ENCODE assay signal across 8 cellular contexts in the genomic region with DNA sequence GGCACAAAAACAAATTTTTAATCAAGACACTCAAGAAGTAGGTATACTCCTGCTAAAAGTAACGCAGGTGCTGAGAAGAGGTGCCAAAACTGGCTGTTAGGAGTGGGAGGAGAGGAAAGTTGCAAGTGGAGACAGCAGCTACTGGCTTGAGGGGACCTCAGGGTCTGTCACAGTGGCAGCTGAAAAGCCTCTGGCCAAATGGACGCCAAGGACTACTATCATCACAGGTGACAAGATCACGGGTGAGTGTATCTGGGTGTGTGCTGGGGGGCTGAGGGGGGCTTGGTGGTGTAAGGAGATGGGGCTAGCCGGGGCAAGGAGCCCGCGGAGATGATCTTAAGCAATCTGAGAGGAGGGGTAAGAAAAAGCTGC. TPM values are rescaled to one million over a fixed set of nuclear protein-coding genes. Genes with fewer than 3 reads are reported as not detected.
DNase-seq lines count a peak whose midpoint lies in the region; ATAC-seq, FAIRE-seq and TF ChIP-seq lines count a peak whose summit lies in the region.

No MANE protein-coding gene starts in this region.

- intact Hi-C loops in activated B cell treated with CpG ODN at 0.5 μM for 24 hours (cut with micrococcal nuclease), result loop anchor here (1.0 to 2.0 kb wide), 2 partner anchors 678 to 1212 kb away; a partner anchor contains a TSS

- peaks cover 21% of the 10 kb centered on the region for H3K4me1 ChIP-seq in ES-I3 (ENCODE audit: insufficient read depth, low read length)
- peaks cover 20% of the 10 kb centered on the region for H3K4me1 ChIP-seq in hepatocyte (ENCODE audit: insufficient read depth)
- peaks cover 0 to 14% of the 10 kb centered on the region in 2 donors for H3K4me1 ChIP-seq in small intestine (ENCODE audit: control insufficient read depth in 2 of 2, insufficient read depth in 1 of 2, low read depth in 1 of 2, low read length in 1 of 2)

- TF ChIP-seq CTCF in activated B cell treated with CpG ODN at 0.5 μM for 24 hours (IDR thresholded peaks at IDR 0.05) (no peak), hepatocyte (IDR thresholded peaks at IDR 0.05; ENCODE audit: poor library complexity) (no peak)

- peak overlapping the region; percentile 81 for H3K9ac ChIP-seq in ES-I3 (ENCODE audit: low read depth, low read length)

- POLR2A ChIA-PET in activated B cell treated with CpG ODN at 0.5 μM for 24 hours (lab: Charles Lee), result interaction anchor here (0.7 to 1.2 kb wide), 3 partner anchors 14 to 679 kb away, joined by 3 to 5 read pairs (median 4); a partner anchor contains a TSS

- no peaks in the 10 kb centered on the region for H3K9me2 ChIP-seq in hepatocyte (replicated peaks; ENCODE audit: insufficient read depth)

- H3K36me3 ChIP-seq in ES-I3 (ENCODE audit: insufficient read depth, low read length), result peaks cover 28% of the 10 kb centered on the region
- H3K36me3 ChIP-seq in hepatocyte (replicated peaks; ENCODE audit: insufficient read depth, low read depth), result no peaks in the 10 kb centered on the region
- peaks cover 0 to 3% of the 10 kb centered on the region in 2 donors for H3K36me3 ChIP-seq in small intestine (ENCODE audit: control insufficient read depth in 2 of 2, insufficient read depth in 2 of 2, low read length in 2 of 2)

- H3K79me2 ChIP-seq in hepatocyte, result peaks cover 50% of the 10 kb centered on the region

- H3K36me3 Mint-ChIP-seq in activated B cell treated with CpG ODN at 0.5 μM for 24 hours (ENCODE audit: low read depth), result peaks cover 45% of the 10 kb centered on the region

- H3K4me2 ChIP-seq in hepatocyte, result peak overlapping the region; percentile 99

- H3K4me1 Mint-ChIP-seq in activated B cell treated with CpG ODN at 0.5 μM for 24 hours, result peaks cover 30% of the 10 kb centered on the region

- ATAC-seq in HG02798 (IDR thresholded peaks at IDR 0.05; ENCODE audit: poor library complexity, unreplicated experiment) (peak; percentile 11), activated B cell treated with CpG ODN at 0.5 μM for 24 hours (ENCODE audit: low read depth) (no peak)
- ATAC-seq in activated CD4-positive, CD25-positive, alpha-beta regulatory T cell treated with anti-CD3 and anti-CD28 coated beads, Interleukin-2, amount 50 U/mL, for 24 hours, result no peak

- H3K9me3 ChIP-seq in ES-I3 (ENCODE audit: control insufficient read depth, insufficient read depth, low read length) (peaks cover 14% of the 10 kb centered on the region), hepatocyte (ENCODE audit: low read depth) (no peaks in the 10 kb centered on the region), small intestine (ENCODE audit: control insufficient read depth, low read depth) (no peaks in the 10 kb centered on the region)

- H3K27ac ChIP-seq in hepatocyte (peak overlapping the region; percentile 96), small intestine (ENCODE audit: low read depth in 1 of 2, low read length in 1 of 2) (peak overlapping the region in 1 of 2 donors; percentile 67)

- H3K27ac Mint-ChIP-seq in activated B cell treated with CpG ODN at 0.5 μM for 24 hours, result peak overlapping the region; percentile 90

- CTCF ChIA-PET in activated B cell treated with CpG ODN at 0.5 μM for 24 hours (lab: Charles Lee), result no interaction called here

- H3K27me3 Mint-ChIP-seq in activated B cell treated with CpG ODN at 0.5 μM for 24 hours, result peaks cover 3% of the 10 kb centered on the region

- H3K4me3 ChIP-seq in hepatocyte (peak overlapping the region; percentile 99), small intestine (ENCODE audit: low read depth in 1 of 2, low read length in 2 of 2) (peak overlapping the region; percentile 73 to 94)

- no peaks in the 10 kb centered on the region for H3K27me3 ChIP-seq in hepatocyte
- no peaks in the 10 kb centered on the region for H3K27me3 ChIP-seq in small intestine (ENCODE audit: control insufficient read depth in 2 of 2, insufficient read depth in 2 of 2, low read length in 2 of 2)

- H4K20me1 ChIP-seq in hepatocyte (ENCODE audit: insufficient read depth, poor library complexity, severe bottlenecking), result no peaks in the 10 kb centered on the region

- WGBS in hepatocyte (ENCODE audit: low lambda C conversion rate, missing lambda C conversion rate), result 0% methylated on average over 6 of the region's 6 CpGs
- WGBS in small intestine, 3 donors, result 0 to 2% (median 1%) methylated on average over 6 of the region's 6 CpGs

- peak overlapping the region; percentile 100 for H2AFZ ChIP-seq in hepatocyte

- H3K9me3 Mint-ChIP-seq in activated B cell treated with CpG ODN at 0.5 μM for 24 hours, result no peaks in the 10 kb centered on the region

- no peak for FAIRE-seq in small intestine (lab: Jason Lieb, UNC)

- peak overlapping the region; percentile 88 for H3K4me3 Mint-ChIP-seq in activated B cell treated with CpG ODN at 0.5 μM for 24 hours

- DNase-seq in activated B cell treated with CpG ODN at 0.5 μM for 24 hours (no peak), hepatocyte (ENCODE audit: low spot score) (peak; percentile 18), small intestine (peak; percentile 8), H4 (ENCODE audit: low spot score) (no peak), DMS153 (lab: John Stamatoyannopoulos, UW) (no peak)

RNA-seq across cellular contexts. Expression of a gene that starts 0.7 kb away (rescaled TPM):
- 23.3 and 27.8 TPM in 2 replicates for total RNA-seq in activated B cell treated with CpG ODN at 0.5 μM for 24 hours
- total RNA-seq in hepatocyte, result 5.7 and 9.0 TPM in 2 replicates
- 7.1 and 8.4 TPM in 2 replicates for polyA plus RNA-seq in hepatocyte
- polyA plus RNA-seq in small intestine, result 1 to 10 TPM; 3.6 to 6.6 (median 4.6) TPM
- 5.4 and 10.3 TPM in 2 replicates for total RNA-seq in H4 (2014; rRNA removed; shearing (Covaris generic))

RNA-seq across cellular contexts. Expression of a gene that starts 13.5 kb away (rescaled TPM):
- total RNA-seq in activated B cell treated with CpG ODN at 0.5 μM for 24 hours (not detected in 2 replicates), hepatocyte (not detected in 2 replicates)
- polyA plus RNA-seq in hepatocyte (not detected in 2 replicates), small intestine (not detected)
- not detected in 2 replicates for total RNA-seq in H4 (2014; rRNA removed; shearing (Covaris generic))

Comparison
In these comparisons a context has a peak if more than half of its experiments do, and no peak if none do; other contexts are left out.
1. DNase-seq: peak in hepatocyte (single experiment) and small intestine (single experiment); none in activated B cell treated with CpG ODN at 0.5 μM for 24 hours (single experiment), H4 (single experiment) and DMS153 (single experiment).